9 cellular contexts compared by ENCODE assay signal in the genomic region with DNA sequence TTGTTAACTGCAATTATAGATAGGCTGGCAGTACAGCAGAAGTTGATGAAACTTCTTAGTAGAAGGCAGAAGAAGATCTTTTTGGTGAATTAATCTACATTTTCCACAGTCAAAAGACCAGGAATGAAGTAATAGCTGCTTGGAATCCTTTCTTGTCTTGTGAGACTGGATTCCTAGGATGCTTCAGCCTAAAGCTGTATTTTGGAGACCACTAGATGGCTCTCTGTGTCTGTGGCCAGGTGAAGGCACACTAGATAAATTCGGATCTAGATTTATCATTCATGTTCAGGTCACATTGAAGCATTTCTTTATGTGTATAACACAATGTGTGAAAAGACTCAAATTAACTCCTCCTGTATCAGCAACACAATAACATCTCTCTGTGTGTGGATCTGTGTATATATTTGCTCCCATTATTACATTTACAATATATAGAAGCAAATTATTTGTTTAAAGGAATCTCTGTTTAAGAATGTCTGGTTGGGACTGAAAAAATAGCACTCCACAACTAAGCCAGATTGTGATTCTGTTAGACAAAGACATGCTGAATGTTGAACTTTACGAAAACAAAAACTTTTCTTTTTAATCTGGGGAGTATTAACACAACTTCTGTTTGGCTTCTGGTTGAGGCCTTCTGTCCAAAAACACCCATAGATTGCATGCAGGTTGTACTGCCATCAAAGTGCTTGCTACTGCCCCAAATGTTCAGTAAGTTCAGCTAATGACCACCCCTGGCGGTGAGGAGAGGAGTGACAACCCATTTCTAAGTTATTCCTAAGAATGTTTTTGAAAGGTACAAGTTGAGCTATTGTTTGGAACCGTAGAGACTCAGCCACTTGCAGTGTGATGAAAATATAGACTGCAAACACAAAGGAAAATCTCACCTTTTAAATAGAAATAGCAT. TPM values are rescaled to one million over a fixed set of nuclear protein-coding genes. Genes with fewer than 3 reads are reported as not detected.
A peak's percentile ranks its signal among the peaks of the same experiment; 100 is the strongest.
DNase-seq lines count a peak whose midpoint lies in the region; ATAC-seq and TF ChIP-seq lines count a peak whose summit lies in the region.
"Had no signal": no experiment of that assay in that cellular context is flagged by ENCODE, and none has a peak within 500 bp of the region (broad histone marks: within the 10 kb centered on the region; RNA-seq: fewer than 3 reads in every experiment).

No MANE protein-coding gene starts in this region.

- intact Hi-C loops in Caco-2 (cut with micrococcal nuclease; ENCODE audit: unreplicated experiment) (loop anchor here (1.0 kb wide), 1 partner anchor 126 kb away; no protein-coding TSS in a partner anchor), lower leg skin (cut with DNase I; ENCODE audit: low total_unique reads) (no loop called here)

- H3K4me3 ChIP-seq in Caco-2 (ENCODE audit: low read depth, low read length) (no peak overlapping the region), lower leg skin (ENCODE audit: low read depth, poor library complexity, severe bottlenecking) (no peak overlapping the region)

- CTCF ChIA-PET in Caco-2 (lab: Charles Lee), result interaction anchor here (1.2 kb wide), 1 partner anchor 16 kb away, joined by 3 read pairs; no protein-coding TSS in a partner anchor

- POLR2A ChIA-PET in Caco-2 (lab: Charles Lee), result no interaction called here

- TF ChIP-seq CTCF in Caco-2 (IDR thresholded peaks at IDR 0.05; ENCODE audit: insufficient read depth in 1 of 2, low read depth in 1 of 2, low read length in 1 of 2, severe bottlenecking in 1 of 2, unreplicated experiment in 1 of 2) (peak; percentile 35 to 64), neural crest cell (conservative IDR thresholded peaks at IDR 0.05) (peak; percentile 57), lower leg skin (IDR thresholded peaks at IDR 0.05) (no peak)

- H3K4me3 Mint-ChIP-seq in Caco-2 (ENCODE audit: unreplicated experiment), result no peak overlapping the region
- no peak overlapping the region for H3K4me3 Mint-ChIP-seq in neural crest cell

- H3K27me3 Mint-ChIP-seq in Caco-2 (ENCODE audit: insufficient read depth, unreplicated experiment), result peaks cover 5% of the 10 kb centered on the region
- peaks cover 38% of the 10 kb centered on the region for H3K27me3 Mint-ChIP-seq in neural crest cell (ENCODE audit: low read depth)

- no peaks in the 10 kb centered on the region for H3K36me3 ChIP-seq in Caco-2 (ENCODE audit: control insufficient read depth, insufficient read depth, low read length)

- H3K4me1 Mint-ChIP-seq in Caco-2 (ENCODE audit: low read depth, unreplicated experiment), result peaks cover 11% of the 10 kb centered on the region
- no peaks in the 10 kb centered on the region for H3K4me1 Mint-ChIP-seq in neural crest cell

- no peaks in the 10 kb centered on the region for H3K27me3 ChIP-seq in Caco-2 (replicated peaks; ENCODE audit: control insufficient read depth, insufficient read depth, low read length)

- BruUV-seq in Caco-2 (replicated peaks; lab: Mats Ljungman, UMichigan), result no TSS peak

- H3K9me3 Mint-ChIP-seq in Caco-2 (ENCODE audit: unreplicated experiment), result no peaks in the 10 kb centered on the region
- H3K9me3 Mint-ChIP-seq in neural crest cell, result no peaks in the 10 kb centered on the region

- no peaks in the 10 kb centered on the region for H3K36me3 Mint-ChIP-seq in Caco-2 (ENCODE audit: insufficient read depth, unreplicated experiment)
- H3K36me3 Mint-ChIP-seq in neural crest cell (ENCODE audit: low read depth), result no peaks in the 10 kb centered on the region

- H3K27ac Mint-ChIP-seq in Caco-2 (ENCODE audit: unreplicated experiment) (no peak overlapping the region), neural crest cell (ENCODE audit: unreplicated experiment) (no peak overlapping the region)

- DNase-seq in Caco-2 (peak in 1 of 2 experiments; percentile 41), NCI-H345 (lab: John Stamatoyannopoulos, UW) (peak; percentile 42), cerebellar cortex (ENCODE audit: low spot score) (peak; percentile 49), neural crest cell (ENCODE audit: low read depth, low spot score) (peak; percentile 19), lower leg skin (ENCODE audit: low spot score in 2 of 2) (no peak)
- DNase-seq in activated effector memory CD4-positive, alpha-beta T cell treated with Interleukin-2 at 50 U/mL for 16 hours, result no peak

- 45 to 47% methylated on average over 4 of the region's 4 CpGs for WGBS in lower leg skin, 2 donors

- no peaks in the 10 kb centered on the region for H3K4me1 ChIP-seq in Caco-2

- TF ChIP-seq POLR2A in lower leg skin (IDR thresholded peaks at IDR 0.05), result no peak

- peak; percentile 95 for ATAC-seq in GM18511 (IDR thresholded peaks at IDR 0.05; ENCODE audit: unreplicated experiment)
- peak; percentile 92 for ATAC-seq in HG02884 (IDR thresholded peaks at IDR 0.05; ENCODE audit: unreplicated experiment)

- H3K9me3 ChIP-seq in Caco-2, result no peaks in the 10 kb centered on the region

RNA-seq across cellular contexts. Expression of gene GRIN3A, which starts 10.6 kb away (rescaled TPM):
- not detected in 2 replicates for total RNA-seq in Caco-2 (2022)
- total RNA-seq in neural crest cell, result 0.20 and 0.35 TPM in 2 replicates
- not detected for total RNA-seq in lower leg skin
- total RNA-seq: myocyte had no signal

Comparison
In these comparisons a context has a peak if more than half of its experiments do, and no peak if none do; other contexts are left out.
1. DNase-seq: peak in NCI-H345 (single experiment), cerebellar cortex (single experiment) and neural crest cell (single experiment); none in lower leg skin (0 of 2) and activated effector memory CD4-positive, alpha-beta T cell treated with Interleukin-2 at 50 U/mL for 16 hours (single experiment).
2. CTCF ChIP-seq: peak in Caco-2 (2 of 2) and neural crest cell (single experiment); none in lower leg skin (0 of 3).